ENCODE assay signal across 1 cellular context in the genomic region with DNA sequence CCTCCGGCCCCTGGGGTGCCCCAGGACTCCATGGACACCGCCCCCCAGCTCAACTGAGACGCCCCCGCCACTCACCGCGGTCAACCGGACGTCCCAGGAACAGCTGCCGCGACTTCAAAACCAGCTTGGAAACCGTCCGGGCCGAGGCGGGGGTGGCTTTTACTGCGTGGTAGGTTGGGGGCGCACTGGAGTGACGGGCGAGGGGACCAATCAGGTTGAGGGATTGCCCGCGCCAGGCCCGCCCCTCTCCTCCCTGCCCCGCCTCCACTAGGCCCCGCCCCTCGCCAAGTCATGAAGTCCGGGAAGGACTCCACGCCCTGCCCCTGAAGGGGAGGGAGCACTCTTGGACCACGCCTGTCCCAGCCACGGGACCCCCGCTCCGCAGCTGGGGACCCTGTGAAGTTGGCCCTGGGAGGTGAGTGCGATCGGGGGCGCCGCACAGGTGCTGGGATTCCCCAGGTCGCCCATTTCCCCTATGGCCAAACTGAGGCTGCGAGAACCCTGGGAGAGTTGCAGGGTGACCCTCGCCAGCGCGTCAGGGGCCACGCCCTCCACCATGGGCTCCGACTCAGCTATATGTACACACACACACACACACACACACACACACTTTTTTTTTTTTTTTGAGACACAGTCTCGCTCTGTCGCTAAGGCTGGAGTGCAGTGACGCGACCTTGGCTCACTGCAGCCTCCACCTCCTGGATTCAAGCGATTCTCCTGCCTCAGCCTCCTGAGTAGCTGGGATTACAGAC.
TF ChIP-seq lines count a peak whose summit lies in the region.

TSS of gene PLIN3 (minus strand) at position 134 of the 752 bp plus-strand sequence. CDS start 6,273 bp downstream, outside the sequence.

TF ChIP-seq in GM12878, 131 proteins besides CTCF, POLR2A, EP300 and RAD21 (continued from another document):
- no peak for TF ChIP-seq CEBPZ (IDR thresholded peaks at IDR 0.05; ENCODE audit: low read depth, low read length)
- no peak for TF ChIP-seq BRCA1 (IDR thresholded peaks at IDR 0.05; ENCODE audit: low read depth, low read length)
- peak in 1 of 2 experiments; percentile 73; a peak in 2 of 4 replicates for TF ChIP-seq BHLHE40 (IDR thresholded peaks at IDR 0.05; ENCODE audit: borderline replicate concordance in 1 of 2, low read depth in 2 of 2, low read length in 1 of 2)
- TF ChIP-seq SMC3 (IDR thresholded peaks at IDR 0.05; ENCODE audit: borderline replicate concordance, low read length) = no peak
- peak; percentile 59; the same call in 1 of the 2 replicates for TF ChIP-seq ZNF384 (IDR thresholded peaks at IDR 0.05; ENCODE audit: borderline replicate concordance, low read depth, low read length)
- TF ChIP-seq SIN3A (IDR thresholded peaks at IDR 0.05; ENCODE audit: low read depth, low read length) = no peak
- no peak for TF ChIP-seq TAF1 (IDR thresholded peaks at IDR 0.05; ENCODE audit: borderline replicate concordance, low read depth, low read length)
- TF ChIP-seq RFX5 (IDR thresholded peaks at IDR 0.05; ENCODE audit: low read depth, low read length) = no peak
- no peak for TF ChIP-seq BCL11A (IDR thresholded peaks at IDR 0.05; ENCODE audit: low read depth, low read length)
- TF ChIP-seq, protein P1, sequence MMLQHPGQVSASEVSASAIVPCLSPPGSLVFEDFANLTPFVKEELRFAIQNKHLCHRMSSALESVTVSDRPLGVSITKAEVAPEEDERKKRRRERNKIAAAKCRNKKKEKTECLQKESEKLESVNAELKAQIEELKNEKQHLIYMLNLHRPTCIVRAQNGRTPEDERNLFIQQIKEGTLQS (IDR thresholded peaks at IDR 0.05; ENCODE audit: borderline replicate concordance, extremely low read depth, low read depth, low read length) = no peak
- no peak for TF ChIP-seq IRF4 (IDR thresholded peaks at IDR 0.05; ENCODE audit: low read depth, low read length)
- TF ChIP-seq POU2F2 (IDR thresholded peaks at IDR 0.05; ENCODE audit: borderline replicate concordance, low read depth, low read length) = peak; percentile 11; the same call in 1 of the 3 replicates
- TF ChIP-seq SP1 (IDR thresholded peaks at IDR 0.05; ENCODE audit: low read depth, low read length) = peak; percentile 93
- TF ChIP-seq ESRRA (IDR thresholded peaks at IDR 0.05; ENCODE audit: low read length) = no peak
- TF ChIP-seq CREB1 (IDR thresholded peaks at IDR 0.05; ENCODE audit: low read depth) = peak; percentile 16; the same call in 1 of the 2 replicates
- TF ChIP-seq, protein P2, sequence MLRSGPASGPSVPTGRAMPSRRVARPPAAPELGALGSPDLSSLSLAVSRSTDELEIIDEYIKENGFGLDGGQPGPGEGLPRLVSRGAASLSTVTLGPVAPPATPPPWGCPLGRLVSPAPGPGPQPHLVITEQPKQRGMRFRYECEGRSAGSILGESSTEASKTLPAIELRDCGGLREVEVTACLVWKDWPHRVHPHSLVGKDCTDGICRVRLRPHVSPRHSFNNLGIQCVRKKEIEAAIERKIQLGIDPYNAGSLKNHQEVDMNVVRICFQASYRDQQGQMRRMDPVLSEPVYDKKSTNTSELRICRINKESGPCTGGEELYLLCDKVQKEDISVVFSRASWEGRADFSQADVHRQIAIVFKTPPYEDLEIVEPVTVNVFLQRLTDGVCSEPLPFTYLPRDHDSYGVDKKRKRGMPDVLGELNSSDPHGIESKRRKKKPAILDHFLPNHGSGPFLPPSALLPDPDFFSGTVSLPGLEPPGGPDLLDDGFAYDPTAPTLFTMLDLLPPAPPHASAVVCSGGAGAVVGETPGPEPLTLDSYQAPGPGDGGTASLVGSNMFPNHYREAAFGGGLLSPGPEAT (IDR thresholded peaks at IDR 0.05; ENCODE audit: low read depth) = peak; percentile 61
- TF ChIP-seq PML (IDR thresholded peaks at IDR 0.05; ENCODE audit: low read length) = no peak
- TF ChIP-seq ZNF24 (IDR thresholded peaks at IDR 0.05) = no peak
- no peak for TF ChIP-seq RB1 (IDR thresholded peaks at IDR 0.05; ENCODE audit: borderline replicate concordance)
- TF ChIP-seq IKZF2 (IDR thresholded peaks at IDR 0.05) = peak in 1 of 2 experiments; percentile 53; a peak in 1 of 4 replicates
- no peak for TF ChIP-seq CREM (IDR thresholded peaks at IDR 0.05; ENCODE audit: low read depth)
